Comparison of ENCODE assay signal across 8 cellular contexts in genomic region chr15:48177875-48178611, GRCh38. TPM values are rescaled to one million over a fixed set of nuclear protein-coding genes. Genes with fewer than 3 reads are reported as not detected.
DNase-seq lines count a peak whose midpoint lies in the region; ATAC-seq lines count a peak whose summit lies in the region.

Gene MYEF2 (minus strand): TSS chr15:48178295. CDS start chr15:48178237, 58 bp downstream.

- POLR2A ChIA-PET in CD8-positive, alpha-beta memory T cell (lab: Charles Lee): no interaction called here

- peak within 1 kb of the TSS; percentile 89 for H3K14ac ChIP-seq in neuronal stem cell (ENCODE audit: low read length)

- no peak within 1 kb of the TSS for H4K91ac ChIP-seq in neuronal stem cell (ENCODE audit: low read depth, low read length, poor library complexity)

- H3K9me3 Mint-ChIP-seq in CD8-positive, alpha-beta memory T cell: peaks cover 0 to 4% (median 0%) of the 10 kb centered on the region in 5 donors
- peaks cover 1% of the 10 kb centered on the region for H3K9me3 Mint-ChIP-seq in activated naive CD4-positive, alpha-beta T cell treated with anti-CD3 and anti-CD28 coated beads for 36 hours

- no peaks in the 10 kb centered on the region for H3K36me3 ChIP-seq in CD8-positive, alpha-beta memory T cell (ENCODE audit: insufficient read depth, low read length)
- H3K36me3 ChIP-seq in neuronal stem cell (replicated peaks in 1 of 2; ENCODE audit: control insufficient read depth in 2 of 2, insufficient read depth in 2 of 2, low read length in 2 of 2): peaks cover 1 to 22% of the 10 kb centered on the region in 2 donors

- no peak within 1 kb of the TSS for H2BK15ac ChIP-seq in neuronal stem cell (ENCODE audit: low read length)

- peak within 1 kb of the TSS; percentile 76 to 96 (median 92) for H3K27ac Mint-ChIP-seq in CD8-positive, alpha-beta memory T cell
- H3K27ac Mint-ChIP-seq in activated naive CD4-positive, alpha-beta T cell treated with anti-CD3 and anti-CD28 coated beads for 36 hours: peak within 1 kb of the TSS; percentile 85

- CTCF ChIA-PET in CD8-positive, alpha-beta memory T cell (lab: Charles Lee): no interaction called here
- CTCF ChIA-PET in activated naive CD4-positive, alpha-beta T cell treated with anti-CD3 and anti-CD28 coated beads for 36 hours (lab: Charles Lee): no interaction called here

- H3K27ac ChIP-seq in CD8-positive, alpha-beta memory T cell (ENCODE audit: low read depth, low read length): peak within 1 kb of the TSS; percentile 15
- H3K27ac ChIP-seq in neuronal stem cell (replicated peaks; ENCODE audit: low read length) (peak within 1 kb of the TSS; percentile 94), substantia nigra (ENCODE audit: low read depth, low read length, poor library complexity, severe bottlenecking) (peak within 1 kb of the TSS; percentile 67)

- H3K27me3 Mint-ChIP-seq in CD8-positive, alpha-beta memory T cell: peaks cover 3 to 28% of the 10 kb centered on the region in 2 donors
- peaks cover 23% of the 10 kb centered on the region for H3K27me3 Mint-ChIP-seq in activated naive CD4-positive, alpha-beta T cell treated with anti-CD3 and anti-CD28 coated beads for 36 hours (ENCODE audit: low read depth)

- ATAC-seq in GM19468 (IDR thresholded peaks at IDR 0.05; ENCODE audit: extremely low read depth, unreplicated experiment): peak; percentile 47

- peaks cover 17 to 37% (median 35%) of the 10 kb centered on the region in 3 donors for H3K4me1 Mint-ChIP-seq in CD8-positive, alpha-beta memory T cell
- H3K4me1 Mint-ChIP-seq in activated naive CD4-positive, alpha-beta T cell treated with anti-CD3 and anti-CD28 coated beads for 36 hours (ENCODE audit: low read depth): peaks cover 14% of the 10 kb centered on the region

- peak within 1 kb of the TSS; percentile 56 for H3K4me3 ChIP-seq in CD8-positive, alpha-beta memory T cell (ENCODE audit: low read length)
- H3K4me3 ChIP-seq in neuronal stem cell (ENCODE audit: low read length in 2 of 2): peak within 1 kb of the TSS; percentile 55 to 89

- H3K79me1 ChIP-seq in neuronal stem cell (ENCODE audit: low read depth, low read length): peaks cover 3% of the 10 kb centered on the region

- no CpG with 5 or more reads among the region's 66 CpGs for WGBS in neuronal stem cell (ENCODE audit: extremely low coverage in 2 of 2, insufficient read length in 2 of 2, insufficient replicate concordance in 1 of 2), 2 donors

- H3K4me3 Mint-ChIP-seq in CD8-positive, alpha-beta memory T cell: peak within 1 kb of the TSS; percentile 83 to 93 (median 89)
- H3K4me3 Mint-ChIP-seq in activated naive CD4-positive, alpha-beta T cell treated with anti-CD3 and anti-CD28 coated beads for 36 hours: peak within 1 kb of the TSS; percentile 78

- no peak within 1 kb of the TSS for H2AK5ac ChIP-seq in neuronal stem cell (ENCODE audit: low read depth, low read length)

- H3K27me3 ChIP-seq in CD8-positive, alpha-beta memory T cell (ENCODE audit: insufficient read depth, low read length, poor library complexity, severe bottlenecking): no peaks in the 10 kb centered on the region
- no peaks in the 10 kb centered on the region for H3K27me3 ChIP-seq in neuronal stem cell (ENCODE audit: control insufficient read depth in 3 of 3, insufficient read depth in 3 of 3, low read depth in 1 of 3, low read length in 3 of 3)

- H2BK12ac ChIP-seq in neuronal stem cell (ENCODE audit: low read length): peak within 1 kb of the TSS; percentile 58

- H3K9ac ChIP-seq in neuronal stem cell (ENCODE audit: low read depth, low read length, poor library complexity): peak within 1 kb of the TSS; percentile 93

- peak within 1 kb of the TSS; percentile 77 for H3K4me2 ChIP-seq in neuronal stem cell (ENCODE audit: insufficient read depth, low read length, poor library complexity, severe bottlenecking)

- peaks cover 7% of the 10 kb centered on the region for H3K4me1 ChIP-seq in CD8-positive, alpha-beta memory T cell (ENCODE audit: insufficient read depth, low read length)
- peaks cover 3 to 7% of the 10 kb centered on the region in 2 donors for H3K4me1 ChIP-seq in neuronal stem cell (ENCODE audit: control insufficient read depth in 2 of 2, insufficient read depth in 1 of 2, low read depth in 1 of 2, low read length in 2 of 2)

- peak within 1 kb of the TSS; percentile 100 for H3K18ac ChIP-seq in neuronal stem cell (ENCODE audit: low read length)

- peak within 1 kb of the TSS; percentile 90 for H2BK5ac ChIP-seq in neuronal stem cell (ENCODE audit: low read length)

- peak; percentile 28 to 77 (median 48) for DNase-seq in CD8-positive, alpha-beta memory T cell
- DNase-seq in HT1080 (ENCODE audit: low read depth) (peak; percentile 56), RPMI8226 (peak; percentile 49), germinal center (ENCODE audit: low spot score) (peak; percentile 71), neuronal stem cell (ENCODE audit: low spot score) (peak; percentile 80), substantia nigra (lab: John Stamatoyannopoulos, UW) (peak in 46 of 49 donors; percentile 10 to 82 (median 60))
- peak; percentile 83 for DNase-seq in activated naive CD4-positive, alpha-beta T cell treated with anti-CD3 and anti-CD28 coated beads for 36 hours

- no peak within 1 kb of the TSS for H4K8ac ChIP-seq in neuronal stem cell (ENCODE audit: low read depth, low read length)

- H2AFZ ChIP-seq in neuronal stem cell (ENCODE audit: low read length): peak within 1 kb of the TSS; percentile 99

- intact Hi-C loops in activated naive CD4-positive, alpha-beta T cell treated with anti-CD3 and anti-CD28 coated beads for 36 hours (cut with micrococcal nuclease): loop anchor here (1.0 to 10.0 kb wide), 3 partner anchors 154 to 977 kb away; partner anchors contain the start of genes CEP152 and COPS2

- peak within 1 kb of the TSS; percentile 76 for H3K4ac ChIP-seq in neuronal stem cell (ENCODE audit: low read length)

- H3K23ac ChIP-seq in neuronal stem cell (ENCODE audit: low read depth, low read length, poor library complexity): peak within 1 kb of the TSS; percentile 25

- no peaks in the 10 kb centered on the region for H3K9me3 ChIP-seq in CD8-positive, alpha-beta memory T cell (ENCODE audit: low read length)
- H3K9me3 ChIP-seq in neuronal stem cell (replicated peaks in 1 of 2; ENCODE audit: control insufficient read depth in 2 of 2, insufficient read depth in 1 of 2, low read depth in 1 of 2, low read length in 2 of 2): peaks cover 2 to 24% of the 10 kb centered on the region in 2 donors

- peak within 1 kb of the TSS; percentile 96 for H2BK120ac ChIP-seq in neuronal stem cell (ENCODE audit: low read depth, low read length)

- peaks cover 0 to 3% (median 0%) of the 10 kb centered on the region in 3 donors for H3K36me3 Mint-ChIP-seq in CD8-positive, alpha-beta memory T cell
- H3K36me3 Mint-ChIP-seq in activated naive CD4-positive, alpha-beta T cell treated with anti-CD3 and anti-CD28 coated beads for 36 hours (ENCODE audit: low read depth): no peaks in the 10 kb centered on the region

RNA-seq across cellular contexts. Expression of gene MYEF2, which starts in this region (rescaled TPM):
- total RNA-seq in CD8-positive, alpha-beta memory T cell: 1 to 10 TPM; 9.8 TPM
- 1.2 TPM for polyA plus RNA-seq in CD8-positive, alpha-beta memory T cell
- total RNA-seq in HT1080 (2014; rRNA removed; shearing (Covaris generic)): 7.7 and 15.2 TPM in 2 replicates
- polyA plus RNA-seq in HT1080 (2015; cell fraction: cytosol; rRNA removed): 40.1 and 54.1 TPM in 2 replicates
- 92.4 and 96.4 TPM in 2 replicates for polyA plus RNA-seq in HT1080 (2015; cell fraction: nucleus; rRNA removed)
- total RNA-seq in activated naive CD4-positive, alpha-beta T cell treated with anti-CD3 and anti-CD28 coated beads for 36 hours: 10 to 100 TPM; 31.7 to 32.7 TPM
- 105 TPM for polyA plus RNA-seq in neuronal stem cell (2013, experiment 1 of 2)
- polyA plus RNA-seq in neuronal stem cell (2013, experiment 2 of 2): 112 TPM

Comparison
In these comparisons a context has a peak if more than half of its experiments do, and no peak if none do; other contexts are left out.
1. Peak in every context shown above with its lines: DNase-seq, ATAC-seq, H3K4me3 ChIP-seq and H3K27ac ChIP-seq.
2. H3K27ac ChIP-seq: peak in every context shown above with its lines; median percentile 94 in neuronal stem cell; 67 in substantia nigra; 15 in CD8-positive, alpha-beta memory T cell.